Comparison of ENCODE assay signal across 1 cellular context in the genomic region with DNA sequence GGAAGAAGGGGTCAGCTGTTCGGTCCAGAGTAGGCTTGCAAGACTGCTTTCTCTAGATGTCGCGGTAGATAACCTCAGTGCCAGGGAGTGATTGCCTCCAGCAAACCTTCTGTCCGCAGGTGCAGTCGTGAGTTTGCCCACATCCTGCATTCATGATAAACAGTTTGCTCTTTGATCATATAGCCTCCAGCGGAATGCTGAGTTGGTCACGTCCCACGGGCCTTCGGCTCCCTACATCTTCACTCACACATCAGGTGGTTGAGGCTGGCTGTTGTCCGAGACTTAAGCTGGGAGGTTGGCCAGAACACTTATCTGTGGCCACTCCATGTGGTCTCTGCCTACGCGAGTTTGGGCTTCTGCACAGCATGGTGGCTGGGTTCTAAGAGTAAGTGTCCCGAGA.
TF ChIP-seq lines count a peak whose summit lies in the region.

No MANE protein-coding gene starts in this region.

TF ChIP-seq in HepG2, 621 proteins besides CTCF, POLR2A, EP300 and RAD21 (continued from another document):
- TF ChIP-seq, protein P1, sequence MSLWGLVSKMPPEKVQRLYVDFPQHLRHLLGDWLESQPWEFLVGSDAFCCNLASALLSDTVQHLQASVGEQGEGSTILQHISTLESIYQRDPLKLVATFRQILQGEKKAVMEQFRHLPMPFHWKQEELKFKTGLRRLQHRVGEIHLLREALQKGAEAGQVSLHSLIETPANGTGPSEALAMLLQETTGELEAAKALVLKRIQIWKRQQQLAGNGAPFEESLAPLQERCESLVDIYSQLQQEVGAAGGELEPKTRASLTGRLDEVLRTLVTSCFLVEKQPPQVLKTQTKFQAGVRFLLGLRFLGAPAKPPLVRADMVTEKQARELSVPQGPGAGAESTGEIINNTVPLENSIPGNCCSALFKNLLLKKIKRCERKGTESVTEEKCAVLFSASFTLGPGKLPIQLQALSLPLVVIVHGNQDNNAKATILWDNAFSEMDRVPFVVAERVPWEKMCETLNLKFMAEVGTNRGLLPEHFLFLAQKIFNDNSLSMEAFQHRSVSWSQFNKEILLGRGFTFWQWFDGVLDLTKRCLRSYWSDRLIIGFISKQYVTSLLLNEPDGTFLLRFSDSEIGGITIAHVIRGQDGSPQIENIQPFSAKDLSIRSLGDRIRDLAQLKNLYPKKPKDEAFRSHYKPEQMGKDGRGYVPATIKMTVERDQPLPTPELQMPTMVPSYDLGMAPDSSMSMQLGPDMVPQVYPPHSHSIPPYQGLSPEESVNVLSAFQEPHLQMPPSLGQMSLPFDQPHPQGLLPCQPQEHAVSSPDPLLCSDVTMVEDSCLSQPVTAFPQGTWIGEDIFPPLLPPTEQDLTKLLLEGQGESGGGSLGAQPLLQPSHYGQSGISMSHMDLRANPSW (CRISPR knock-in tag; IDR thresholded peaks at IDR 0.05; ENCODE audit: borderline replicate concordance) = no peak
- TF ChIP-seq SUZ12 (IDR thresholded peaks at IDR 0.05; ENCODE audit: low read depth, low read length) (no peak), ZNF792 (CRISPR knock-in tag; IDR thresholded peaks at IDR 0.05) (no peak), ISX (CRISPR knock-in tag; conservative IDR thresholded peaks at IDR 0.05) (no peak), HOXA7 (CRISPR knock-in tag; IDR thresholded peaks at IDR 0.05) (no peak), NFRKB (IDR thresholded peaks at IDR 0.05) (no peak)
- TF ChIP-seq, protein P2, sequence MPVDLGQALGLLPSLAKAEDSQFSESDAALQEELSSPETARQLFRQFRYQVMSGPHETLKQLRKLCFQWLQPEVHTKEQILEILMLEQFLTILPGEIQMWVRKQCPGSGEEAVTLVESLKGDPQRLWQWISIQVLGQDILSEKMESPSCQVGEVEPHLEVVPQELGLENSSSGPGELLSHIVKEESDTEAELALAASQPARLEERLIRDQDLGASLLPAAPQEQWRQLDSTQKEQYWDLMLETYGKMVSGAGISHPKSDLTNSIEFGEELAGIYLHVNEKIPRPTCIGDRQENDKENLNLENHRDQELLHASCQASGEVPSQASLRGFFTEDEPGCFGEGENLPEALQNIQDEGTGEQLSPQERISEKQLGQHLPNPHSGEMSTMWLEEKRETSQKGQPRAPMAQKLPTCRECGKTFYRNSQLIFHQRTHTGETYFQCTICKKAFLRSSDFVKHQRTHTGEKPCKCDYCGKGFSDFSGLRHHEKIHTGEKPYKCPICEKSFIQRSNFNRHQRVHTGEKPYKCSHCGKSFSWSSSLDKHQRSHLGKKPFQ (CRISPR knock-in tag; IDR thresholded peaks at IDR 0.05; ENCODE audit: insufficient replicate concordance) = no peak
